Comparison of ENCODE assay signal across 3 cellular contexts in genomic region chr6:29478740-29479139, GRCh38.
TF ChIP-seq lines count a peak whose summit lies in the region.

No MANE protein-coding gene starts in this region.

TF ChIP-seq in IMR-90, 13 proteins besides CTCF, POLR2A, EP300 and RAD21:
- no peak for TF ChIP-seq NFE2L2 (IDR thresholded peaks at IDR 0.05; ENCODE audit: low read depth, low read length)
- no peak for TF ChIP-seq MAZ (IDR thresholded peaks at IDR 0.05; ENCODE audit: borderline replicate concordance, low read depth, low read length)
- peak; percentile 87 for TF ChIP-seq CEBPB (IDR thresholded peaks at IDR 0.05; ENCODE audit: low read depth, low read length)
- TF ChIP-seq RFX5 (IDR thresholded peaks at IDR 0.05; ENCODE audit: low read depth, low read length) = no peak
- no peak for TF ChIP-seq SMC3 (IDR thresholded peaks at IDR 0.05; ENCODE audit: low read depth, low read length)
- TF ChIP-seq, protein P1, sequence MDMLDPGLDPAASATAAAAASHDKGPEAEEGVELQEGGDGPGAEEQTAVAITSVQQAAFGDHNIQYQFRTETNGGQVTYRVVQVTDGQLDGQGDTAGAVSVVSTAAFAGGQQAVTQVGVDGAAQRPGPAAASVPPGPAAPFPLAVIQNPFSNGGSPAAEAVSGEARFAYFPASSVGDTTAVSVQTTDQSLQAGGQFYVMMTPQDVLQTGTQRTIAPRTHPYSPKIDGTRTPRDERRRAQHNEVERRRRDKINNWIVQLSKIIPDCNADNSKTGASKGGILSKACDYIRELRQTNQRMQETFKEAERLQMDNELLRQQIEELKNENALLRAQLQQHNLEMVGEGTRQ (IDR thresholded peaks at IDR 0.05; ENCODE audit: low read depth, low read length) = no peak
- TF ChIP-seq FOS (IDR thresholded peaks at IDR 0.05; ENCODE audit: low read depth, low read length) = no peak
- TF ChIP-seq ELK1 (IDR thresholded peaks at IDR 0.05; ENCODE audit: borderline replicate concordance, low read depth, low read length) = no peak
- TF ChIP-seq MAFK (IDR thresholded peaks at IDR 0.05; ENCODE audit: low read depth, low read length) = no peak

TF ChIP-seq in Ishikawa, 13 proteins besides CTCF, POLR2A, EP300 and RAD21:
- TF ChIP-seq ZBTB7A (IDR thresholded peaks at IDR 0.05; ENCODE audit: low read depth) (no peak), CEBPB (IDR thresholded peaks at IDR 0.05) (peak; percentile 56; the same call in 1 of the 2 replicates)

TF ChIP-seq in K562, 482 proteins besides CTCF, POLR2A, EP300 and RAD21:
- TF ChIP-seq CHD7 (IDR thresholded peaks at IDR 0.05; ENCODE audit: low read depth, low read length) (no peak), GTF2B (IDR thresholded peaks at IDR 0.05; ENCODE audit: extremely low read depth, insufficient read length) (no peak), SP2 (IDR thresholded peaks at IDR 0.05; ENCODE audit: extremely low read depth, low read depth, low read length, poor library complexity, severe bottlenecking) (no peak), ATF4 (CRISPR knock-in tag; IDR thresholded peaks at IDR 0.05) (no peak), CEBPG (CRISPR knock-in tag; IDR thresholded peaks at IDR 0.05) (peak; percentile 73), CEBPG (tag; conservative IDR thresholded peaks at IDR 0.05 in 1 of 2, IDR thresholded peaks at IDR 0.05 in 1 of 2) (peak; percentile 76 to 100), NFYB (IDR thresholded peaks at IDR 0.05; ENCODE audit: extremely low read depth, insufficient read length) (no peak), PHF8 (IDR thresholded peaks at IDR 0.05; ENCODE audit: borderline replicate concordance, low read length) (no peak), CREBBP (IDR thresholded peaks at IDR 0.05; ENCODE audit: low read depth, low read length) (no peak), NRF1 (conservative IDR thresholded peaks at IDR 0.05 in 1 of 2, IDR thresholded peaks at IDR 0.05 in 1 of 2) (no peak), CEBPB (tag; IDR thresholded peaks at IDR 0.05) (peak; percentile 96), ELF4 (CRISPR knock-in tag; IDR thresholded peaks at IDR 0.05) (no peak), JUNB (CRISPR knock-in tag; conservative IDR thresholded peaks at IDR 0.05) (no peak)
- TF ChIP-seq, protein P2, sequence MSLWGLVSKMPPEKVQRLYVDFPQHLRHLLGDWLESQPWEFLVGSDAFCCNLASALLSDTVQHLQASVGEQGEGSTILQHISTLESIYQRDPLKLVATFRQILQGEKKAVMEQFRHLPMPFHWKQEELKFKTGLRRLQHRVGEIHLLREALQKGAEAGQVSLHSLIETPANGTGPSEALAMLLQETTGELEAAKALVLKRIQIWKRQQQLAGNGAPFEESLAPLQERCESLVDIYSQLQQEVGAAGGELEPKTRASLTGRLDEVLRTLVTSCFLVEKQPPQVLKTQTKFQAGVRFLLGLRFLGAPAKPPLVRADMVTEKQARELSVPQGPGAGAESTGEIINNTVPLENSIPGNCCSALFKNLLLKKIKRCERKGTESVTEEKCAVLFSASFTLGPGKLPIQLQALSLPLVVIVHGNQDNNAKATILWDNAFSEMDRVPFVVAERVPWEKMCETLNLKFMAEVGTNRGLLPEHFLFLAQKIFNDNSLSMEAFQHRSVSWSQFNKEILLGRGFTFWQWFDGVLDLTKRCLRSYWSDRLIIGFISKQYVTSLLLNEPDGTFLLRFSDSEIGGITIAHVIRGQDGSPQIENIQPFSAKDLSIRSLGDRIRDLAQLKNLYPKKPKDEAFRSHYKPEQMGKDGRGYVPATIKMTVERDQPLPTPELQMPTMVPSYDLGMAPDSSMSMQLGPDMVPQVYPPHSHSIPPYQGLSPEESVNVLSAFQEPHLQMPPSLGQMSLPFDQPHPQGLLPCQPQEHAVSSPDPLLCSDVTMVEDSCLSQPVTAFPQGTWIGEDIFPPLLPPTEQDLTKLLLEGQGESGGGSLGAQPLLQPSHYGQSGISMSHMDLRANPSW (CRISPR knock-in tag; IDR thresholded peaks at IDR 0.05) = no peak
- TF ChIP-seq, protein P3, sequence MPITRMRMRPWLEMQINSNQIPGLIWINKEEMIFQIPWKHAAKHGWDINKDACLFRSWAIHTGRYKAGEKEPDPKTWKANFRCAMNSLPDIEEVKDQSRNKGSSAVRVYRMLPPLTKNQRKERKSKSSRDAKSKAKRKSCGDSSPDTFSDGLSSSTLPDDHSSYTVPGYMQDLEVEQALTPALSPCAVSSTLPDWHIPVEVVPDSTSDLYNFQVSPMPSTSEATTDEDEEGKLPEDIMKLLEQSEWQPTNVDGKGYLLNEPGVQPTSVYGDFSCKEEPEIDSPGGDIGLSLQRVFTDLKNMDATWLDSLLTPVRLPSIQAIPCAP (CRISPR knock-in tag; IDR thresholded peaks at IDR 0.05; ENCODE audit: borderline replicate concordance) = no peak
- TF ChIP-seq, protein P4, sequence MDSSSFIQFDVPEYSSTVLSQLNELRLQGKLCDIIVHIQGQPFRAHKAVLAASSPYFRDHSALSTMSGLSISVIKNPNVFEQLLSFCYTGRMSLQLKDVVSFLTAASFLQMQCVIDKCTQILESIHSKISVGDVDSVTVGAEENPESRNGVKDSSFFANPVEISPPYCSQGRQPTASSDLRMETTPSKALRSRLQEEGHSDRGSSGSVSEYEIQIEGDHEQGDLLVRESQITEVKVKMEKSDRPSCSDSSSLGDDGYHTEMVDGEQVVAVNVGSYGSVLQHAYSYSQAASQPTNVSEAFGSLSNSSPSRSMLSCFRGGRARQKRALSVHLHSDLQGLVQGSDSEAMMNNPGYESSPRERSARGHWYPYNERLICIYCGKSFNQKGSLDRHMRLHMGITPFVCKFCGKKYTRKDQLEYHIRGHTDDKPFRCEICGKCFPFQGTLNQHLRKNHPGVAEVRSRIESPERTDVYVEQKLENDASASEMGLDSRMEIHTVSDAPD (CRISPR knock-in tag; IDR thresholded peaks at IDR 0.05) = no peak
- TF ChIP-seq, protein P5, sequence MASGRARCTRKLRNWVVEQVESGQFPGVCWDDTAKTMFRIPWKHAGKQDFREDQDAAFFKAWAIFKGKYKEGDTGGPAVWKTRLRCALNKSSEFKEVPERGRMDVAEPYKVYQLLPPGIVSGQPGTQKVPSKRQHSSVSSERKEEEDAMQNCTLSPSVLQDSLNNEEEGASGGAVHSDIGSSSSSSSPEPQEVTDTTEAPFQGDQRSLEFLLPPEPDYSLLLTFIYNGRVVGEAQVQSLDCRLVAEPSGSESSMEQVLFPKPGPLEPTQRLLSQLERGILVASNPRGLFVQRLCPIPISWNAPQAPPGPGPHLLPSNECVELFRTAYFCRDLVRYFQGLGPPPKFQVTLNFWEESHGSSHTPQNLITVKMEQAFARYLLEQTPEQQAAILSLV (tag; IDR thresholded peaks at IDR 0.05) = peak; percentile 76
